2 cellular contexts compared by ENCODE assay signal in genomic region chrY:18034864-18035263, GRCh38. TPM values are rescaled to one million over a fixed set of nuclear protein-coding genes. Genes with fewer than 3 reads are reported as not detected.
"Had no signal": no experiment of that assay in that cellular context is flagged by ENCODE, and none has a peak within 500 bp of the region (broad histone marks: within the 10 kb centered on the region; RNA-seq: fewer than 3 reads in every experiment).

No MANE protein-coding gene starts in this region.

RNA-seq across cellular contexts. Expression of gene CDY2A, which starts 9.3 kb away (rescaled TPM):
- total RNA-seq: G401, GM12878 had no signal
- polyA plus RNA-seq: GM12878 had no signal
